In genomic region chr2:176637497-176638166, GRCh38 we compare ENCODE assay signal across 7 cellular contexts.
DNase-seq lines count a peak whose midpoint lies in the region; ATAC-seq and TF ChIP-seq lines count a peak whose summit lies in the region.

No MANE protein-coding gene starts in this region.

- peak; percentile 34 for DNase-seq in HuH-7 (ENCODE audit: low spot score)
- DNase-seq in activated T-helper 1 cell treated with anti-CD3 and anti-CD28 coated beads, Interleukin-12 subunit alpha, Interleukin-12 subunit beta, Interleukin-2, Interleukin-4 antibody, amounts not matched to agents 30 ng/mL and 10 ng/mL and 1 ng/mL, durations not matched to agents 14 hours and 24 hours and 36 hours (ENCODE audit: low spot score) = no peak
- DNase-seq in heart right ventricle = peak; percentile 32 to 34
- no peak for DNase-seq in prostate gland (ENCODE audit: low spot score)
- no peak for DNase-seq in OCI-M1 (lab: John Stamatoyannopoulos, UW)

- intact Hi-C loops in activated T-helper 1 cell treated with anti-CD3 and anti-CD28 coated beads, Interleukin-12 subunit alpha, Interleukin-12 subunit beta, Interleukin-2, Interleukin-4 antibody, amounts not matched to agents 30 ng/mL and 10 ng/mL and 1 ng/mL, durations not matched to agents 14 hours and 24 hours and 36 hours (cut with micrococcal nuclease) = loop anchor here (1.0 to 10.0 kb wide), 9 partner anchors 85 to 1270 kb away; partner anchors contain the start of gene HOXD1
- intact Hi-C loops in heart right ventricle (cut with DNase I) (loop anchor here (1.0 to 10.0 kb wide), 13 partner anchors 80 to 511 kb away; partner anchors contain the start of gene HOXD8 (in 4 of the 10)), prostate gland (cut with DNase I) (loop anchor here (5.0 kb wide), 3 partner anchors 180 to 515 kb away; partner anchors contain the start of gene HOXD9)

- H3K4me1 ChIP-seq in heart right ventricle = peaks cover 0 to 14% (median 7%) of the 10 kb centered on the region in 9 donors
- peaks cover 6% of the 10 kb centered on the region for H3K4me1 ChIP-seq in prostate gland (replicated peaks)

- TF ChIP-seq POLR2A in prostate gland (IDR thresholded peaks at IDR 0.05) = no peak

- ATAC-seq in GM21528 (IDR thresholded peaks at IDR 0.05; ENCODE audit: low FRiP score, unreplicated experiment) (peak; percentile 39), heart right ventricle (peak; percentile 47 to 76 (median 62))

- peaks cover 68% of the 10 kb centered on the region for H3K27me3 Mint-ChIP-seq in activated T-helper 1 cell treated with anti-CD3 and anti-CD28 coated beads, Interleukin-12 subunit alpha, Interleukin-12 subunit beta, Interleukin-2, Interleukin-4 antibody, amounts not matched to agents 30 ng/mL and 10 ng/mL and 1 ng/mL, durations not matched to agents 14 hours and 24 hours and 36 hours (ENCODE audit: insufficient read depth)

- 3 to 4% methylated on average over 67 to 74 of the region's 74 CpGs for WGBS in heart right ventricle, 2 donors
- under 1% methylated on average over 70 of the region's 74 CpGs for WGBS in prostate gland

- H3K4me3 Mint-ChIP-seq in activated T-helper 1 cell treated with anti-CD3 and anti-CD28 coated beads, Interleukin-12 subunit alpha, Interleukin-12 subunit beta, Interleukin-2, Interleukin-4 antibody, amounts not matched to agents 30 ng/mL and 10 ng/mL and 1 ng/mL, durations not matched to agents 14 hours and 24 hours and 36 hours = peak overlapping the region; percentile 65

- H3K4me3 ChIP-seq in GM08714 (ENCODE audit: low read length) (peak overlapping the region; percentile 62), heart right ventricle (peak overlapping the region; percentile 43 to 66 (median 62)), prostate gland (peak overlapping the region; percentile 25 to 41)

- TF ChIP-seq CTCF in heart right ventricle (IDR thresholded peaks at IDR 0.05) (no peak), prostate gland (IDR thresholded peaks at IDR 0.05) (no peak)

- H3K27ac ChIP-seq in heart right ventricle (peak overlapping the region in 4 of 10 donors; percentile 28 to 64 (median 52)), prostate gland (peak overlapping the region in 1 of 2 donors; percentile 29)

- H3K27ac Mint-ChIP-seq in activated T-helper 1 cell treated with anti-CD3 and anti-CD28 coated beads, Interleukin-12 subunit alpha, Interleukin-12 subunit beta, Interleukin-2, Interleukin-4 antibody, amounts not matched to agents 30 ng/mL and 10 ng/mL and 1 ng/mL, durations not matched to agents 14 hours and 24 hours and 36 hours = no peak overlapping the region

- H3K4me1 Mint-ChIP-seq in activated T-helper 1 cell treated with anti-CD3 and anti-CD28 coated beads, Interleukin-12 subunit alpha, Interleukin-12 subunit beta, Interleukin-2, Interleukin-4 antibody, amounts not matched to agents 30 ng/mL and 10 ng/mL and 1 ng/mL, durations not matched to agents 14 hours and 24 hours and 36 hours (ENCODE audit: low read depth) = peaks cover 6% of the 10 kb centered on the region

- no peaks in the 10 kb centered on the region for H3K9me3 Mint-ChIP-seq in activated T-helper 1 cell treated with anti-CD3 and anti-CD28 coated beads, Interleukin-12 subunit alpha, Interleukin-12 subunit beta, Interleukin-2, Interleukin-4 antibody, amounts not matched to agents 30 ng/mL and 10 ng/mL and 1 ng/mL, durations not matched to agents 14 hours and 24 hours and 36 hours

- H3K27me3 ChIP-seq in heart right ventricle = peaks cover 5 to 96% (median 85%) of the 10 kb centered on the region in 7 donors
- peaks cover 22% of the 10 kb centered on the region for H3K27me3 ChIP-seq in prostate gland (replicated peaks; ENCODE audit: insufficient read depth)

- no peaks in the 10 kb centered on the region for H3K36me3 Mint-ChIP-seq in activated T-helper 1 cell treated with anti-CD3 and anti-CD28 coated beads, Interleukin-12 subunit alpha, Interleukin-12 subunit beta, Interleukin-2, Interleukin-4 antibody, amounts not matched to agents 30 ng/mL and 10 ng/mL and 1 ng/mL, durations not matched to agents 14 hours and 24 hours and 36 hours (ENCODE audit: low read depth)

- H3K9me3 ChIP-seq in heart right ventricle = no peaks in the 10 kb centered on the region
- no peaks in the 10 kb centered on the region for H3K9me3 ChIP-seq in prostate gland

- H3K36me3 ChIP-seq in heart right ventricle (no peaks in the 10 kb centered on the region), prostate gland (no peaks in the 10 kb centered on the region)

Comparison
In these comparisons a context has a peak if more than half of its experiments do, and no peak if none do; other contexts are left out.
1. DNase-seq: peak in HuH-7 (single experiment) and heart right ventricle (2 of 2); none in activated T-helper 1 cell treated with anti-CD3 and anti-CD28 coated beads, Interleukin-12 subunit alpha, Interleukin-12 subunit beta, Interleukin-2, Interleukin-4 antibody, amounts not matched to agents 30 ng/mL and 10 ng/mL and 1 ng/mL, durations not matched to agents 14 hours and 24 hours and 36 hours (single experiment), prostate gland (single experiment) and OCI-M1 (single experiment).
2. Peak in every context shown above with its lines, with median percentiles within 50 percentile points of each other: H3K4me3 ChIP-seq.